12 cellular contexts compared by ENCODE assay signal in genomic region chr1:223721658-223722606, GRCh38. TPM values are rescaled to one million over a fixed set of nuclear protein-coding genes. Genes with fewer than 3 reads are reported as not detected.
DNase-seq lines count a peak whose midpoint lies in the region; ATAC-seq, FAIRE-seq and TF ChIP-seq lines count a peak whose summit lies in the region.
"Had no signal": no experiment of that assay in that cellular context is flagged by ENCODE, and none has a peak within 500 bp of the region (broad histone marks: within the 10 kb centered on the region; RNA-seq: fewer than 3 reads in every experiment).

No MANE protein-coding gene starts in this region.

- peak overlapping the region; percentile 1 to 88 for H3K18ac ChIP-seq in mesenchymal stem cell (ENCODE audit: low read depth in 1 of 2, low read length in 2 of 2)

- intact Hi-C loops in activated CD4-positive, alpha-beta T cell treated with anti-CD3 and anti-CD28 coated beads for 36 hours (cut with DNase I, micrococcal nuclease), result no loop called here

- TF ChIP-seq CTCF in brain microvascular endothelial cell (IDR thresholded peaks at IDR 0.05; ENCODE audit: low read depth, low read length, missing control alignments) (no peak), thoracic aorta (IDR thresholded peaks at IDR 0.05) (no peak)

- peak overlapping the region; percentile 45 for H4K8ac ChIP-seq in mesenchymal stem cell (ENCODE audit: low read length)

- H3K9me3 ChIP-seq in mesenchymal stem cell (ENCODE audit: control insufficient read depth, low read length) (no peaks in the 10 kb centered on the region), thoracic aorta (no peaks in the 10 kb centered on the region)

- no peaks in the 10 kb centered on the region for H3K9me3 Mint-ChIP-seq in activated CD4-positive, alpha-beta T cell treated with anti-CD3 and anti-CD28 coated beads for 36 hours (ENCODE audit: low read depth)

- H3K27ac ChIP-seq in brain microvascular endothelial cell (peak overlapping the region; percentile 79), mesenchymal stem cell (ENCODE audit: low read length, poor library complexity, severe bottlenecking) (peak overlapping the region; percentile 89), thoracic aorta (peak overlapping the region; percentile 39 to 46)

- WGBS in mesenchymal stem cell, result 86% methylated on average over 2 of the region's 5 CpGs

- peak overlapping the region in 1 of 2 experiments; percentile 96 for H3K4ac ChIP-seq in mesenchymal stem cell (ENCODE audit: low read depth in 1 of 2, low read length in 2 of 2)

- peak overlapping the region in 1 of 2 experiments; percentile 16 for H3K23ac ChIP-seq in mesenchymal stem cell (ENCODE audit: low read length in 2 of 2)

- in situ Hi-C loops in brain microvascular endothelial cell (cut with HindIII; ENCODE audit: low pct_ligation_motif_present, low sequenced_read_pairs), result no loop called here

- H3K27me3 ChIP-seq in brain microvascular endothelial cell (replicated peaks) (no peaks in the 10 kb centered on the region), mesenchymal stem cell (ENCODE audit: control insufficient read depth in 1 of 2, insufficient read depth in 1 of 2, low read length in 2 of 2) (no peaks in the 10 kb centered on the region), thoracic aorta (replicated peaks; ENCODE audit: insufficient read depth) (no peaks in the 10 kb centered on the region)

- H3K36me3 Mint-ChIP-seq in activated CD4-positive, alpha-beta T cell treated with anti-CD3 and anti-CD28 coated beads for 36 hours (ENCODE audit: low read depth), result peaks cover 41% of the 10 kb centered on the region

- no peak overlapping the region for H3K4me3 Mint-ChIP-seq in activated CD4-positive, alpha-beta T cell treated with anti-CD3 and anti-CD28 coated beads for 36 hours

- no peak for FAIRE-seq in urothelium cell line (lab: Jason Lieb, UNC)
- FAIRE-seq: A204.1 had no signal

- H3K27ac Mint-ChIP-seq in activated CD4-positive, alpha-beta T cell treated with anti-CD3 and anti-CD28 coated beads for 36 hours, result peak overlapping the region; percentile 43

- H3K36me3 ChIP-seq in brain microvascular endothelial cell (replicated peaks) (peaks cover 82% of the 10 kb centered on the region), mesenchymal stem cell (ENCODE audit: control insufficient read depth in 1 of 2, insufficient read depth in 2 of 2, low read depth in 1 of 2, low read length in 2 of 2) (peaks cover 49 to 85% of the 10 kb centered on the region in 2 experiments), thoracic aorta (peaks cover 27% of the 10 kb centered on the region)

- H2BK12ac ChIP-seq in mesenchymal stem cell (ENCODE audit: low read length in 2 of 2), result peak overlapping the region; percentile 60 to 75

- no peaks in the 10 kb centered on the region for H3K27me3 Mint-ChIP-seq in activated CD4-positive, alpha-beta T cell treated with anti-CD3 and anti-CD28 coated beads for 36 hours

- peak overlapping the region; percentile 79 for H3K9ac ChIP-seq in mesenchymal stem cell (ENCODE audit: low read length)

- ATAC-seq in activated CD4-positive, alpha-beta T cell treated with anti-CD3 and anti-CD28 coated beads for 36 hours, result no peak
- ATAC-seq in thoracic aorta (ENCODE audit: insufficient number of reproducible peaks, low FRiP score, low read depth), result no peak
- ATAC-seq in GM18511 (IDR thresholded peaks at IDR 0.05; ENCODE audit: unreplicated experiment), result no peak

- H2BK120ac ChIP-seq in mesenchymal stem cell (ENCODE audit: low read depth, low read length), result peak overlapping the region; percentile 67

- peak overlapping the region; percentile 83 for H2AK5ac ChIP-seq in mesenchymal stem cell (ENCODE audit: low read length, severe bottlenecking)

- H2BK15ac ChIP-seq in mesenchymal stem cell (ENCODE audit: low read depth, poor library complexity, severe bottlenecking), result peak overlapping the region; percentile 31

- no peak overlapping the region for H2AFZ ChIP-seq in mesenchymal stem cell (ENCODE audit: low read depth, low read length)

- no peaks in the 10 kb centered on the region for H3K79me1 ChIP-seq in mesenchymal stem cell (replicated peaks; ENCODE audit: low read length, poor library complexity, severe bottlenecking)

- H3K4me1 ChIP-seq in mesenchymal stem cell (ENCODE audit: control insufficient read depth, insufficient read depth, low read depth, low read length) (peaks cover 38% of the 10 kb centered on the region), thoracic aorta (ENCODE audit: control insufficient read depth in 1 of 2, low read depth in 2 of 2) (peaks cover 20 to 44% of the 10 kb centered on the region in 2 donors)

- H2BK5ac ChIP-seq in mesenchymal stem cell (ENCODE audit: low read depth, low read length, poor library complexity, severe bottlenecking), result no peak overlapping the region

- peaks cover 65% of the 10 kb centered on the region for H3K4me1 Mint-ChIP-seq in activated CD4-positive, alpha-beta T cell treated with anti-CD3 and anti-CD28 coated beads for 36 hours

- CTCF ChIA-PET in activated CD4-positive, alpha-beta T cell treated with anti-CD3 and anti-CD28 coated beads for 36 hours (lab: Charles Lee), result interaction anchor here (1.6 kb wide), 1 partner anchor 27 kb away, joined by 5 read pairs; no protein-coding TSS in a partner anchor

- no peak for DNase-seq in activated CD4-positive, alpha-beta T cell treated with anti-CD3 and anti-CD28 coated beads for 36 hours
- no peak for DNase-seq in activated CD4-positive, alpha-beta T cell treated with anti-CD3 and anti-CD28 coated beads, Interleukin-2, amount 50 U/mL, for 48 hours
- DNase-seq in brain microvascular endothelial cell (no peak), mesenchymal stem cell (no peak), thoracic aorta (ENCODE audit: low spot score) (no peak), urothelium cell line (ENCODE audit: low spot score) (no peak)
- DNase-seq in effector CD4-positive, alpha-beta T cell, result no peak
- DNase-seq: NCI-H2227 treated with DMSO at 0.1 percent for 48 hours; stimulated activated CD4-positive, alpha-beta T cell treated with anti-CD3 and anti-CD28 coated beads, Interleukin-12 subunit alpha, Interleukin-12 subunit beta, amount 100 ng/mL, for 4 hours had no signal

- POLR2A ChIA-PET in activated CD4-positive, alpha-beta T cell treated with anti-CD3 and anti-CD28 coated beads for 36 hours (lab: Charles Lee), result no interaction called here

- H3K4me2 ChIP-seq in mesenchymal stem cell (ENCODE audit: low read length, poor library complexity, severe bottlenecking), result no peak overlapping the region

- H4K91ac ChIP-seq in mesenchymal stem cell (ENCODE audit: low read length), result peak overlapping the region; percentile 79

- H3K4me3 ChIP-seq in brain microvascular endothelial cell (ENCODE audit: low read depth, low read length), result no peak overlapping the region
- H3K4me3 ChIP-seq in mesenchymal stem cell (ENCODE audit: insufficient read depth in 1 of 2, low read depth in 1 of 2, low read length in 2 of 2), result no peak overlapping the region
- H3K4me3 ChIP-seq in thoracic aorta, result no peak overlapping the region

- H3K14ac ChIP-seq in mesenchymal stem cell (ENCODE audit: low read length in 2 of 2), result no peak overlapping the region

RNA-seq across cellular contexts. Expression of gene CAPN2, which starts 9.6 kb away (rescaled TPM):
- total RNA-seq in activated CD4-positive, alpha-beta T cell treated with anti-CD3 and anti-CD28 coated beads for 36 hours, result 10 to 100 TPM; 31.1 to 33.1 TPM
- 247 TPM for polyA plus RNA-seq in mesenchymal stem cell (2013, experiment 1 of 2)
- 249 TPM for polyA plus RNA-seq in mesenchymal stem cell (2013, experiment 2 of 2)
- total RNA-seq in thoracic aorta, result 100 to 1,000 TPM; 235 to 258 TPM

RNA-seq across cellular contexts. Expression of gene CAPN8, which starts 56.4 kb away (rescaled TPM):
- total RNA-seq in activated CD4-positive, alpha-beta T cell treated with anti-CD3 and anti-CD28 coated beads for 36 hours, result not detected
- polyA plus RNA-seq in mesenchymal stem cell (2013, experiment 1 of 2), result not detected
- polyA plus RNA-seq in mesenchymal stem cell (2013, experiment 2 of 2), result 0.08 TPM
- 10 to 100 TPM in 1 of 2 donors, not detected in 1; 17.5 TPM for total RNA-seq in thoracic aorta
- total RNA-seq: dermis microvascular lymphatic vessel endothelial cell had no signal

Comparison
In these comparisons a context has a peak if more than half of its experiments do, and no peak if none do; other contexts are left out.
1. RNA of gene CAPN2, which starts 9.6 kb away (total RNA-seq): 235 to 258 TPM in thoracic aorta; 31.1 to 33.1 TPM in activated CD4-positive, alpha-beta T cell treated with anti-CD3 and anti-CD28 coated beads for 36 hours; every median in the first group is over 4 times any median in the second.
2. Peak in every context shown above with its lines, with median percentiles within 50 percentile points of each other: H3K27ac ChIP-seq.